ENCODE assay signal across 21 cellular contexts in genomic region chr1:27752372-27752771, GRCh38. TPM values are rescaled to one million over a fixed set of nuclear protein-coding genes. Genes with fewer than 3 reads are reported as not detected.
DNase-seq lines count a peak whose midpoint lies in the region; ATAC-seq and TF ChIP-seq lines count a peak whose summit lies in the region.
"Had no signal": no experiment of that assay in that cellular context is flagged by ENCODE, and none has a peak within 500 bp of the region (broad histone marks: within the 10 kb centered on the region; RNA-seq: fewer than 3 reads in every experiment).

No MANE protein-coding gene starts in this region.

- H3K27ac ChIP-seq in upper lobe of right lung: peak overlapping the region; percentile 48
- H3K27ac ChIP-seq in esophagus squamous epithelium: peak overlapping the region in 1 of 4 donors; percentile 33
- no peak overlapping the region for H3K27ac ChIP-seq in right cardiac atrium (ENCODE audit: low read length)
- H3K27ac ChIP-seq: 22Rv1, breast epithelium, hepatocyte, tibial artery had no signal

- H3K4me3 ChIP-seq in fibroblast of villous mesenchyme (ENCODE audit: low read depth, low read length) (no peak overlapping the region), upper lobe of right lung (no peak overlapping the region), esophagus squamous epithelium (no peak overlapping the region), right cardiac atrium (ENCODE audit: low read length) (no peak overlapping the region)
- H3K4me3 ChIP-seq: breast epithelium, coronary artery, hepatocyte, lung, sigmoid colon, tibial artery had no signal

- TF ChIP-seq CTCF in fibroblast of villous mesenchyme (IDR thresholded peaks at IDR 0.05; ENCODE audit: insufficient read depth, low read depth, low read length): no peak
- TF ChIP-seq CTCF in upper lobe of right lung (IDR thresholded peaks at IDR 0.05): no peak
- no peak for TF ChIP-seq CTCF in esophagus squamous epithelium (IDR thresholded peaks at IDR 0.05)

- no peak for TF ChIP-seq POLR2A in esophagus squamous epithelium (IDR thresholded peaks at IDR 0.05)

- intact Hi-C loops in upper lobe of right lung (cut with DNase I): no loop called here
- intact Hi-C loops in esophagus squamous epithelium (cut with DNase I): no loop called here
- intact Hi-C loops in right cardiac atrium (cut with DNase I): no loop called here

- WGBS in esophagus squamous epithelium, 2 donors: 72 to 73% methylated on average over 3 of the region's 3 CpGs
- WGBS in right cardiac atrium: 73% methylated on average over 3 of the region's 3 CpGs

- H3K9me3 ChIP-seq in upper lobe of right lung (no peaks in the 10 kb centered on the region), esophagus squamous epithelium (no peaks in the 10 kb centered on the region), right cardiac atrium (ENCODE audit: control insufficient read depth, low read length) (no peaks in the 10 kb centered on the region)
- H3K9me3 ChIP-seq: breast epithelium, sigmoid colon, tibial artery had no signal

- DNase-seq in NCI-H1417 (lab: John Stamatoyannopoulos, UW) (peak; percentile 11 to 65 (median 20)), NCI-H1417 treated with DMSO at 0.1 percent for 48 hours (lab: John Stamatoyannopoulos, UW) (no peak), NCI-H2171 (lab: John Stamatoyannopoulos, UW) (peak; percentile 19), fibroblast of villous mesenchyme (ENCODE audit: low read depth) (peak; percentile 40), upper lobe of right lung (no peak), esophagus squamous epithelium (lab: John Stamatoyannopoulos, UW) (no peak), right cardiac atrium (no peak)
- DNase-seq: activated CD4-positive, alpha-beta T cell treated with anti-CD3 and anti-CD28 coated beads for 4 hours; activated CD8-positive, alpha-beta memory T cell treated with anti-CD3 and anti-CD28 coated beads, Interleukin-2, amount 50 U/mL, for 4 hours; activated effector memory CD4-positive, alpha-beta T cell treated with anti-CD3 and anti-CD28 coated beads, Interleukin-2, amount 50 U/mL, for 16 hours; HFFc6; NCI-H2227 treated with DMSO at 0.1 percent for 48 hours; sigmoid colon; stimulated activated naive CD8-positive, alpha-beta T cell treated with anti-CD3 and anti-CD28 coated beads, Interleukin-15, Interleukin-2, amounts not matched to agents 100 U/mL and 50 U/mL, for 24 hours; tibial artery had no signal

- ATAC-seq in upper lobe of right lung (no peak), HG03521 (IDR thresholded peaks at IDR 0.05; ENCODE audit: unreplicated experiment) (no peak), right cardiac atrium (no peak)
- ATAC-seq: stimulated activated naive CD8-positive, alpha-beta T cell treated with anti-CD3 and anti-CD28 coated beads, Interleukin-15, Interleukin-2, amounts not matched to agents 100 U/mL and 50 U/mL, for 24 hours had no signal

- H3K4me1 ChIP-seq in upper lobe of right lung (no peaks in the 10 kb centered on the region), esophagus squamous epithelium (no peaks in the 10 kb centered on the region), right cardiac atrium (ENCODE audit: control insufficient read depth, insufficient read depth, low read length) (peaks cover 2% of the 10 kb centered on the region)
- H3K4me1 ChIP-seq: breast epithelium, tibial artery had no signal

- H3K27me3 ChIP-seq in upper lobe of right lung (no peaks in the 10 kb centered on the region), esophagus squamous epithelium (no peaks in the 10 kb centered on the region), right cardiac atrium (ENCODE audit: control insufficient read depth, insufficient read depth) (no peaks in the 10 kb centered on the region)
- H3K27me3 ChIP-seq: breast epithelium, hepatocyte, sigmoid colon, tibial artery had no signal

- H3K36me3 ChIP-seq in upper lobe of right lung (peaks cover 67% of the 10 kb centered on the region), esophagus squamous epithelium (peaks cover 6 to 90% (median 18%) of the 10 kb centered on the region in 3 donors)
- H3K36me3 ChIP-seq: breast epithelium had no signal

RNA-seq across cellular contexts. Expression of gene STX12, which starts 20.6 kb away (rescaled TPM):
- total RNA-seq in fibroblast of villous mesenchyme: 70.5 and 95.4 TPM in 2 replicates
- 95.6 TPM for total RNA-seq in upper lobe of right lung
- 10 to 100 TPM; 52.6 to 64.4 (median 56.8) TPM for total RNA-seq in esophagus squamous epithelium
- total RNA-seq in right cardiac atrium: 10 to 100 TPM; 26.0 to 40.8 (median 29.6) TPM
- 20.1 TPM for polyA plus RNA-seq in right cardiac atrium

RNA-seq across cellular contexts. Expression of gene FAM76A, which starts 26.6 kb away (rescaled TPM):
- total RNA-seq in fibroblast of villous mesenchyme: 16.0 and 20.0 TPM in 2 replicates
- 23.3 TPM for total RNA-seq in upper lobe of right lung
- total RNA-seq in esophagus squamous epithelium: 10 to 100 TPM in 1 of 4 donors, 1 to 10 TPM in 3; 4.9 to 14.7 (median 9.5) TPM
- total RNA-seq in right cardiac atrium: 10 to 100 TPM; 12.1 to 14.5 (median 12.9) TPM
- 6.1 TPM for polyA plus RNA-seq in right cardiac atrium

Comparison
In these comparisons a context has a peak if more than half of its experiments do, and no peak if none do; other contexts are left out.
1. DNase-seq: peak in NCI-H1417 (3 of 3), NCI-H2171 (single experiment) and fibroblast of villous mesenchyme (single experiment); none in NCI-H1417 treated with DMSO at 0.1 percent for 48 hours (single experiment), upper lobe of right lung (single experiment), esophagus squamous epithelium (single experiment) and right cardiac atrium (0 of 3).